In genomic region chr9:38622083-38622674, GRCh38 we compare ENCODE assay signal across 8 cellular contexts. TPM values are rescaled to one million over a fixed set of nuclear protein-coding genes. Genes with fewer than 3 reads are reported as not detected.
DNase-seq lines count a peak whose midpoint lies in the region; ATAC-seq and TF ChIP-seq lines count a peak whose summit lies in the region.

No MANE protein-coding gene starts in this region.

- peak overlapping the region; percentile 58 for H3K4me3 Mint-ChIP-seq in activated CD4-positive, alpha-beta T cell treated with anti-CD3 and anti-CD28 coated beads, Interleukin-2, amount 10 ng/mL, durations not matched to agents 7 days and 5 days

- 1% methylated on average over 44 of the region's 46 CpGs for WGBS in HUES64

- H3K4me1 Mint-ChIP-seq in activated CD4-positive, alpha-beta T cell treated with anti-CD3 and anti-CD28 coated beads, Interleukin-2, amount 10 ng/mL, durations not matched to agents 7 days and 5 days = peaks cover 12% of the 10 kb centered on the region

- peaks cover 22% of the 10 kb centered on the region for H4K20me1 ChIP-seq in BLaER1

- H3K4me1 ChIP-seq in BLaER1 (peaks cover 30% of the 10 kb centered on the region), HUES64 (ENCODE audit: insufficient read depth, low read length) (peaks cover 8% of the 10 kb centered on the region), left ventricle myocardium inferior (peaks cover 33% of the 10 kb centered on the region)

- CTCF ChIA-PET in activated CD4-positive, alpha-beta T cell treated with anti-CD3 and anti-CD28 coated beads, Interleukin-2, amount 10 ng/mL, durations not matched to agents 7 days and 5 days (lab: Charles Lee) = no interaction called here

- intact Hi-C loops in left ventricle myocardium inferior (cut with micrococcal nuclease) = no loop called here

- H3K36me3 ChIP-seq in BLaER1 = no peaks in the 10 kb centered on the region
- H3K36me3 ChIP-seq in HUES64 (ENCODE audit: insufficient read depth, low read length) = no peaks in the 10 kb centered on the region
- no peaks in the 10 kb centered on the region for H3K36me3 ChIP-seq in left ventricle myocardium inferior

- no peak overlapping the region for H3K9ac ChIP-seq in BLaER1
- H3K9ac ChIP-seq in HUES64 (ENCODE audit: low read depth, low read length) = peak overlapping the region; percentile 11; the same call in 1 of the 2 replicates

- H3K4me3 ChIP-seq in BLaER1 = peak overlapping the region; percentile 73
- peak overlapping the region; percentile 69 for H3K4me3 ChIP-seq in HUES64 (ENCODE audit: low read length)
- H3K4me3 ChIP-seq in left ventricle myocardium inferior = peak overlapping the region; percentile 67

- H3K27me3 ChIP-seq in BLaER1 (peaks cover 66% of the 10 kb centered on the region), HUES64 (ENCODE audit: insufficient read depth, low read length) (peaks cover 55% of the 10 kb centered on the region), left ventricle myocardium inferior (ENCODE audit: low read depth) (peaks cover 69% of the 10 kb centered on the region)

- H3K27ac Mint-ChIP-seq in activated CD4-positive, alpha-beta T cell treated with anti-CD3 and anti-CD28 coated beads, Interleukin-2, amount 10 ng/mL, durations not matched to agents 7 days and 5 days = peak overlapping the region; percentile 54

- peak overlapping the region; percentile 99 for H3K4me2 ChIP-seq in BLaER1

- no peak for ATAC-seq in GM19452 (IDR thresholded peaks at IDR 0.05; ENCODE audit: unreplicated experiment)
- ATAC-seq in GM21360 (IDR thresholded peaks at IDR 0.05; ENCODE audit: unreplicated experiment) = no peak

- H3K27me3 Mint-ChIP-seq in activated CD4-positive, alpha-beta T cell treated with anti-CD3 and anti-CD28 coated beads, Interleukin-2, amount 10 ng/mL, durations not matched to agents 7 days and 5 days = peaks cover 53% of the 10 kb centered on the region

- no peak for TF ChIP-seq CTCF in left ventricle myocardium inferior (IDR thresholded peaks at IDR 0.05; ENCODE audit: borderline replicate concordance)

- no peaks in the 10 kb centered on the region for H3K36me3 Mint-ChIP-seq in activated CD4-positive, alpha-beta T cell treated with anti-CD3 and anti-CD28 coated beads, Interleukin-2, amount 10 ng/mL, durations not matched to agents 7 days and 5 days (ENCODE audit: low read depth)

- no peak for DNase-seq in activated CD4-positive, alpha-beta T cell treated with anti-CD3 and anti-CD28 coated beads, Interleukin-2, amount 10 ng/mL, durations not matched to agents 7 days and 5 days
- DNase-seq in left ventricle myocardium inferior = no peak
- peak; percentile 89 for DNase-seq in retina
- no peak for DNase-seq in activated gamma-delta T cell treated with Interleukin-2 at 50 U/mL for 16 hours

- H3K27ac ChIP-seq in BLaER1 (no peak overlapping the region), HUES64 (ENCODE audit: low read depth, low read length) (no peak overlapping the region), left ventricle myocardium inferior (replicated peaks) (peak overlapping the region; percentile 63)

- POLR2A ChIA-PET in activated CD4-positive, alpha-beta T cell treated with anti-CD3 and anti-CD28 coated beads, Interleukin-2, amount 10 ng/mL, durations not matched to agents 7 days and 5 days (lab: Charles Lee) = no interaction called here

- H3K9me3 ChIP-seq in BLaER1 (peaks cover 30% of the 10 kb centered on the region), HUES64 (ENCODE audit: insufficient read depth, low read depth, low read length) (peaks cover 12% of the 10 kb centered on the region), left ventricle myocardium inferior (replicated peaks) (peaks cover 29% of the 10 kb centered on the region)

- H3K9me3 Mint-ChIP-seq in activated CD4-positive, alpha-beta T cell treated with anti-CD3 and anti-CD28 coated beads, Interleukin-2, amount 10 ng/mL, durations not matched to agents 7 days and 5 days = peaks cover 3% of the 10 kb centered on the region

RNA-seq across cellular contexts. Expression of gene ANKRD18A, which starts 1.8 kb away (rescaled TPM):
- polyA plus RNA-seq in HUES64 (2013, experiment 1 of 2) = 4.2 TPM
- 5.1 TPM for polyA plus RNA-seq in HUES64 (2013, experiment 2 of 2)
- 1 to 10 TPM; 1.9 to 2.0 TPM for total RNA-seq in activated CD4-positive, alpha-beta T cell treated with anti-CD3 and anti-CD28 coated beads, Interleukin-2, amount 10 ng/mL, durations not matched to agents 7 days and 5 days
- 2.6 TPM for total RNA-seq in left ventricle myocardium inferior
